Comparison of ENCODE assay signal across 2 cellular contexts in the genomic region with DNA sequence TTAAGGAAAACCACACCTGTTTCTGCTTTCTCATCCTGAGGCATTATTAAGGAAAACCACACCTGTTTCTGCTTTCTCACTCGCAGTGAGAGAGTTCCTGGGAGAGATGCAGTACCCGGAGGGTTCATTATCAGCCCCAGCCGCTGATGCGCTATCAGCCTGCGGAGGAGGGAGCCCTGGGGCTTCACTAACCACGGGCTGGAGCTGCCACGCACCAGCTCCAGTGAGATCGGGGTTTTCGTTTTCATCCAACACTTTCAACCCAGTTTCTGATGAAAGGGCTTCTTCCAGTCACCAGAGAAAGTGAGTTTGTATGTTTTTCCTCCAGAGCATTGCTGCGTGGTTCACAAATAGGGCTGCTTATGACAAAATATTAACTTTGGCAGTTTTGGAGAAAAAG.
TF ChIP-seq lines count a peak whose summit lies in the region.

No MANE protein-coding gene starts in this region.

TF ChIP-seq in A549, 52 proteins besides CTCF, POLR2A, EP300 and RAD21 (continued from another document):
- TF ChIP-seq CHD2 (IDR thresholded peaks at IDR 0.05; ENCODE audit: low read length, partially characterized antibody): no peak

TF ChIP-seq in K562, 482 proteins besides CTCF, POLR2A, EP300 and RAD21 (continued from another document):
- TF ChIP-seq, protein P1, sequence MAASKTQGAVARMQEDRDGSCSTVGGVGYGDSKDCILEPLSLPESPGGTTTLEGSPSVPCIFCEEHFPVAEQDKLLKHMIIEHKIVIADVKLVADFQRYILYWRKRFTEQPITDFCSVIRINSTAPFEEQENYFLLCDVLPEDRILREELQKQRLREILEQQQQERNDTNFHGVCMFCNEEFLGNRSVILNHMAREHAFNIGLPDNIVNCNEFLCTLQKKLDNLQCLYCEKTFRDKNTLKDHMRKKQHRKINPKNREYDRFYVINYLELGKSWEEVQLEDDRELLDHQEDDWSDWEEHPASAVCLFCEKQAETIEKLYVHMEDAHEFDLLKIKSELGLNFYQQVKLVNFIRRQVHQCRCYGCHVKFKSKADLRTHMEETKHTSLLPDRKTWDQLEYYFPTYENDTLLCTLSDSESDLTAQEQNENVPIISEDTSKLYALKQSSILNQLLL (CRISPR knock-in tag; IDR thresholded peaks at IDR 0.05; ENCODE audit: borderline replicate concordance): no peak
- TF ChIP-seq ZNF384 (IDR thresholded peaks at IDR 0.05; ENCODE audit: low read depth, low read length) (no peak), CBX2 (IDR thresholded peaks at IDR 0.05; ENCODE audit: insufficient read depth, low read length, poor library complexity, severe bottlenecking) (peak; percentile 79)
